ENCODE assay signal across 26 cellular contexts in genomic region chr22:19753090-19753842, GRCh38. TPM values are rescaled to one million over a fixed set of nuclear protein-coding genes. Genes with fewer than 3 reads are reported as not detected.
A peak's percentile ranks its signal among the peaks of the same experiment; 100 is the strongest.
DNase-seq lines count a peak whose midpoint lies in the region; ATAC-seq, FAIRE-seq and TF ChIP-seq lines count a peak whose summit lies in the region.
"Had no signal": no experiment of that assay in that cellular context is flagged by ENCODE, and none has a peak within 500 bp of the region (broad histone marks: within the 10 kb centered on the region; RNA-seq: fewer than 3 reads in every experiment).

No MANE protein-coding gene starts in this region.

- peaks cover 59% of the 10 kb centered on the region for H3K27me3 Mint-ChIP-seq in endodermal cell (ENCODE audit: insufficient read depth)
- H3K27me3 Mint-ChIP-seq in natural killer cell treated with Interleukin-12 subunit alpha and Interleukin-12 subunit beta and Interleukin-15 and Interleukin-18, amount 100 ng/mL, for 72 hours, result peaks cover 24 to 27% of the 10 kb centered on the region in 2 donors

- H3K79me2 ChIP-seq in OCI-LY1 (ENCODE audit: insufficient read depth, low read length), result no peaks in the 10 kb centered on the region

- ATAC-seq in natural killer cell treated with Interleukin-12 subunit alpha and Interleukin-12 subunit beta and Interleukin-15 and Interleukin-18, amount 100 ng/mL, for 72 hours, result no peak
- ATAC-seq: activated CD8-positive, alpha-beta T cell treated with anti-CD3 and anti-CD28 coated beads for 36 hours; esophagus mucosa; right cardiac atrium had no signal

- H3K36me3 ChIP-seq in A673 (ENCODE audit: insufficient read depth, low read length, poor library complexity, severe bottlenecking) (no peaks in the 10 kb centered on the region), OCI-LY1 (ENCODE audit: insufficient read depth, low read length) (no peaks in the 10 kb centered on the region), endodermal cell (ENCODE audit: control insufficient read depth, insufficient read depth, low read length) (no peaks in the 10 kb centered on the region), colonic mucosa (no peaks in the 10 kb centered on the region)
- H3K36me3 ChIP-seq: adrenal gland, vagina had no signal

- WGBS in endodermal cell (ENCODE audit: insufficient coverage in 1 of 2, insufficient read length in 1 of 2), 2 experiments, result 88 to 98% methylated on average over 7 to 10 of the region's 10 CpGs

- BruUV-seq in A673 (replicated peaks; lab: Mats Ljungman, UMichigan), result no TSS peak

- H2AFZ ChIP-seq in OCI-LY1 (ENCODE audit: low read length), result no peak overlapping the region

- H3F3A ChIP-seq in OCI-LY1 (ENCODE audit: insufficient read depth, low read length), result no peaks in the 10 kb centered on the region

- H3K4me2 ChIP-seq in OCI-LY1 (ENCODE audit: low read length), result no peak overlapping the region
- H3K4me2 ChIP-seq: SK-N-SH had no signal

- H3K9me2 ChIP-seq in OCI-LY1 (ENCODE audit: low read depth, low read length), result no peaks in the 10 kb centered on the region
- H3K9me2 ChIP-seq: SK-N-SH had no signal

- intact Hi-C loops in A673 (cut with micrococcal nuclease; ENCODE audit: unreplicated experiment) (no loop called here), colonic mucosa (cut with DNase I) (no loop called here)

- H3K9me3 ChIP-seq in A673 (ENCODE audit: low read depth, low read length, poor library complexity, severe bottlenecking), result no peaks in the 10 kb centered on the region
- H3K9me3 ChIP-seq in OCI-LY1 (ENCODE audit: low read length), result no peaks in the 10 kb centered on the region
- no peaks in the 10 kb centered on the region for H3K9me3 ChIP-seq in endodermal cell (ENCODE audit: control insufficient read depth, low read length)
- H3K9me3 ChIP-seq in colonic mucosa, result no peaks in the 10 kb centered on the region
- H3K9me3 ChIP-seq: adrenal gland, SK-N-SH, vagina had no signal

- peak; percentile 41; the same call in 1 of the 2 replicates for TF ChIP-seq CTCF in A673 (conservative IDR thresholded peaks at IDR 0.05; ENCODE audit: low read depth, low read length)
- peak; percentile 29 for TF ChIP-seq CTCF in GM12873 (IDR thresholded peaks at IDR 0.05; ENCODE audit: insufficient read depth, low read depth, low read length, missing control alignments)
- peak; percentile 30; the same call in 1 of the 2 replicates for TF ChIP-seq CTCF in OCI-LY1 (IDR thresholded peaks at IDR 0.05; ENCODE audit: low read length)
- TF ChIP-seq CTCF in endodermal cell (conservative IDR thresholded peaks at IDR 0.05), result peak; percentile 77
- no peak for TF ChIP-seq CTCF in colonic mucosa (IDR thresholded peaks at IDR 0.05)

- H3K4me1 Mint-ChIP-seq in endodermal cell, result peaks cover 11% of the 10 kb centered on the region
- peaks cover 0 to 10% of the 10 kb centered on the region in 2 donors for H3K4me1 Mint-ChIP-seq in natural killer cell treated with Interleukin-12 subunit alpha and Interleukin-12 subunit beta and Interleukin-15 and Interleukin-18, amount 100 ng/mL, for 72 hours (ENCODE audit: low read depth in 2 of 2)

- no peaks in the 10 kb centered on the region for H3K36me3 Mint-ChIP-seq in endodermal cell (ENCODE audit: low read depth)
- no peaks in the 10 kb centered on the region for H3K36me3 Mint-ChIP-seq in natural killer cell treated with Interleukin-12 subunit alpha and Interleukin-12 subunit beta and Interleukin-15 and Interleukin-18, amount 100 ng/mL, for 72 hours

- DNase-seq in A673 (ENCODE audit: low spot score) (no peak), endodermal cell (peak; percentile 77), SKM-1 treated with dmso at 0.1 percent for 144 hours (lab: John Stamatoyannopoulos, UW; ENCODE audit: unreplicated experiment) (no peak), RCC 7860 (ENCODE audit: low spot score) (no peak), colonic mucosa (no peak)
- DNase-seq in natural killer cell treated with Interleukin-12 subunit alpha and Interleukin-12 subunit beta and Interleukin-15 and Interleukin-18, amount 100 ng/mL, for 72 hours (ENCODE audit: low spot score), result no peak
- DNase-seq: activated CD4-positive, CD25-positive, alpha-beta regulatory T cell; activated CD8-positive, alpha-beta T cell treated with anti-CD3 and anti-CD28 coated beads for 36 hours; adrenal gland; central memory CD4-positive, alpha-beta T cell; DMS153; effector CD4-positive, alpha-beta T cell; IMR-90; kidney glomerular epithelial cell; NCI-H1694 treated with DMSO at 0.1 percent for 48 hours; NCI-H226; right cardiac atrium; SK-N-SH had no signal

- no peaks in the 10 kb centered on the region for H4K20me1 ChIP-seq in OCI-LY1 (ENCODE audit: insufficient read depth, low read length)

- H3K9ac ChIP-seq in OCI-LY1 (ENCODE audit: low read length), result no peak overlapping the region
- no peak overlapping the region for H3K9ac ChIP-seq in endodermal cell (ENCODE audit: extremely low read depth, low read length, poor library complexity, severe bottlenecking)
- no peak overlapping the region for H3K9ac ChIP-seq in colonic mucosa (ENCODE audit: low read depth in 2 of 2, low read length in 2 of 2)
- H3K9ac ChIP-seq: SK-N-SH had no signal

- H3K9me3 Mint-ChIP-seq in endodermal cell, result no peaks in the 10 kb centered on the region
- no peaks in the 10 kb centered on the region for H3K9me3 Mint-ChIP-seq in natural killer cell treated with Interleukin-12 subunit alpha and Interleukin-12 subunit beta and Interleukin-15 and Interleukin-18, amount 100 ng/mL, for 72 hours
- H3K9me3 Mint-ChIP-seq: activated CD8-positive, alpha-beta T cell treated with anti-CD3 and anti-CD28 coated beads for 36 hours had no signal

- H3K4me1 ChIP-seq in A673 (ENCODE audit: insufficient read depth, low read length, poor library complexity, severe bottlenecking) (peaks cover 10% of the 10 kb centered on the region), OCI-LY1 (ENCODE audit: insufficient read depth, low read length, severe bottlenecking) (peaks cover 14% of the 10 kb centered on the region), endodermal cell (ENCODE audit: control insufficient read depth, insufficient read depth, low read length) (peaks cover 13% of the 10 kb centered on the region), colonic mucosa (peaks cover 3% of the 10 kb centered on the region)

- no peak for FAIRE-seq in RCC 7860 (lab: Jason Lieb, UNC)
- FAIRE-seq: A204.1 had no signal

- peaks cover 40% of the 10 kb centered on the region for H3K27me3 ChIP-seq in A673 (replicated peaks; ENCODE audit: insufficient read depth, low read depth, low read length, poor library complexity)
- H3K27me3 ChIP-seq in OCI-LY1 (ENCODE audit: insufficient read depth, low read length), result peaks cover 24% of the 10 kb centered on the region
- H3K27me3 ChIP-seq in endodermal cell (ENCODE audit: control insufficient read depth, insufficient read depth, low read length, poor library complexity, severe bottlenecking), result peaks cover 68% of the 10 kb centered on the region
- peaks cover 52% of the 10 kb centered on the region for H3K27me3 ChIP-seq in colonic mucosa

- POLR2A ChIA-PET in A673 (lab: Charles Lee; ENCODE audit: low non-redundant PET), result no interaction called here

- H3K27ac Mint-ChIP-seq in endodermal cell, result no peak overlapping the region
- H3K27ac Mint-ChIP-seq in natural killer cell treated with Interleukin-12 subunit alpha and Interleukin-12 subunit beta and Interleukin-15 and Interleukin-18, amount 100 ng/mL, for 72 hours, result no peak overlapping the region
- H3K27ac Mint-ChIP-seq: activated CD8-positive, alpha-beta T cell treated with anti-CD3 and anti-CD28 coated beads for 36 hours had no signal

- CTCF ChIA-PET in A673 (lab: Charles Lee), result no interaction called here

- no peak overlapping the region for H3K27ac ChIP-seq in A673 (ENCODE audit: low read depth, low read length, poor library complexity, severe bottlenecking)
- no peak overlapping the region for H3K27ac ChIP-seq in OCI-LY1 (ENCODE audit: low read depth, low read length, poor library complexity, severe bottlenecking)
- no peak overlapping the region for H3K27ac ChIP-seq in endodermal cell (ENCODE audit: low read depth, low read length)
- H3K27ac ChIP-seq in colonic mucosa, result no peak overlapping the region
- H3K27ac ChIP-seq: adrenal gland, vagina had no signal

- H3K4me3 ChIP-seq in A673 (ENCODE audit: low read depth, low read length, poor library complexity, severe bottlenecking) (no peak overlapping the region), OCI-LY1 (ENCODE audit: low read depth, low read length, poor library complexity, severe bottlenecking) (no peak overlapping the region), endodermal cell (ENCODE audit: low read length) (no peak overlapping the region), colonic mucosa (no peak overlapping the region)
- H3K4me3 ChIP-seq: adrenal gland, vagina had no signal

- no peak overlapping the region for H3K4me3 Mint-ChIP-seq in endodermal cell
- no peak overlapping the region for H3K4me3 Mint-ChIP-seq in natural killer cell treated with Interleukin-12 subunit alpha and Interleukin-12 subunit beta and Interleukin-15 and Interleukin-18, amount 100 ng/mL, for 72 hours
- H3K4me3 Mint-ChIP-seq: activated CD8-positive, alpha-beta T cell treated with anti-CD3 and anti-CD28 coated beads for 36 hours had no signal

RNA-seq across cellular contexts. Expression of gene TBX1, which starts 7.3 kb away (rescaled TPM):
- 3.6 and 4.7 TPM in 2 replicates for total RNA-seq in A673 (2021)
- total RNA-seq in endodermal cell, result 1 to 10 TPM in 1 of 2 donors, not detected in 1; 1.3 TPM
- polyA plus RNA-seq in endodermal cell (2013, experiment 1 of 2), result 0.75 TPM
- polyA plus RNA-seq in endodermal cell (2013, experiment 2 of 2), result 1.2 TPM
- 1 to 10 TPM; 1.1 to 2.9 TPM for total RNA-seq in natural killer cell treated with Interleukin-12 subunit alpha and Interleukin-12 subunit beta and Interleukin-15 and Interleukin-18, amount 100 ng/mL, for 72 hours
- total RNA-seq in colonic mucosa, result 1 to 10 TPM in 1 of 2 donors, under 1 TPM in 1; 0.80 to 1.9 TPM
- total RNA-seq: activated CD8-positive, alpha-beta T cell treated with anti-CD3 and anti-CD28 coated beads for 36 hours; IMR-90; osteoblast; RPMI7951 had no signal
- polyA plus RNA-seq: CD14-positive monocyte, SK-N-SH had no signal

RNA-seq across cellular contexts. Expression of gene GP1BB, which starts 29.9 kb away (rescaled TPM):
- 12.6 and 13.3 TPM in 2 replicates for total RNA-seq in A673 (2021)
- total RNA-seq in endodermal cell, result under 1 TPM; 0.48 to 0.62 TPM
- polyA plus RNA-seq in endodermal cell (2013, experiment 1 of 2), result 4.2 TPM
- polyA plus RNA-seq in endodermal cell (2013, experiment 2 of 2), result 5.0 TPM
- total RNA-seq in natural killer cell treated with Interleukin-12 subunit alpha and Interleukin-12 subunit beta and Interleukin-15 and Interleukin-18, amount 100 ng/mL, for 72 hours, result not detected
- 1 to 10 TPM in 1 of 2 donors, under 1 TPM in 1; 0.45 to 1.1 TPM for total RNA-seq in colonic mucosa
- total RNA-seq: activated CD8-positive, alpha-beta T cell treated with anti-CD3 and anti-CD28 coated beads for 36 hours; RPMI7951 had no signal

RNA-seq across cellular contexts. Expression of gene SEPTIN5, which starts 39.0 kb away (rescaled TPM):
- total RNA-seq in A673 (2021), result 50.4 and 58.9 TPM in 2 replicates
- total RNA-seq in endodermal cell, result 10 to 100 TPM in 1 of 2 donors, 1 to 10 TPM in 1; 9.8 to 20.0 TPM
- 45.2 TPM for polyA plus RNA-seq in endodermal cell (2013, experiment 1 of 2)
- 45.0 TPM for polyA plus RNA-seq in endodermal cell (2013, experiment 2 of 2)
- total RNA-seq in natural killer cell treated with Interleukin-12 subunit alpha and Interleukin-12 subunit beta and Interleukin-15 and Interleukin-18, amount 100 ng/mL, for 72 hours, result not detected
- total RNA-seq in colonic mucosa, result 1 to 10 TPM; 2.2 to 2.5 TPM
